ENCODE assay signal across 1 cellular context in the genomic region with DNA sequence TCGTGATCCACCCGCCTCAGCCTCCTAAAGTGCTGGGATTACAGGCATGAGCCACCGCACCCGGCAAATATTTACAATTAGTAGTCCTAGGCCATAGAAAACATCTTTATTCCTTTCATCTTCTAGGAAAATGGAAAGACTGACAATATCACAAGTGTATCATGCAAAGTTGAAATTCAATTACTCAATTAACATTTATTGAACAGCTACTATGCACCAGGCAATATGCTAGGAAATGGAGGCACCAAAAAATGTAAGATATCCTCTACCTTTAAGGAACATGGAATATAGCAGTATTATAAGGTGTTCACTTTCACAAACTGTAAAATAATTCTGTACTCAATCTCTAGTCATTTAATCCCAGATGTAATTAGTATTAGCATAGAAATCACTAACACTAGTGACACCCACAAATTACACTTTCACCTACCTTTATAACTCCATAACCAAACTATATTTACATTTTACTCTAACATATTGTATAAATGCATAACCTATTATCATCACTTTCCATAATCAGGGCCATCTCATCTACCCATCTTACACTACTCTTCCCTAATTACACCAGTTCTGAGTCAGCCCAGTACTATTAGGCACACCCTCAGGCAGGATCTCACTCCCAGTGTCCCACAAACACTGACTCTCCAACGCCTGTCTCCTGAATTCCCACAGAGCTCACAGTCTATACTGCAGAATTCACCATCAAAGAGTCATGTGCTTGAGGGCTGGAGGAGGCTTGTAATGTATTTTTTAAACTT.
TF ChIP-seq lines count a peak whose summit lies in the region.

No MANE protein-coding gene starts in this region.

TF ChIP-seq in HEK293, 187 proteins besides CTCF, POLR2A, EP300 and RAD21 (continued from another document):
- TF ChIP-seq KLF17 (tag by site-specific recombination; IDR thresholded peaks at IDR 0.05), result peak; percentile 68; the same call in 1 of the 2 replicates
- peak; percentile 61 for TF ChIP-seq ZNF600 (tag by site-specific recombination; IDR thresholded peaks at IDR 0.05)
- TF ChIP-seq PRDM1 (tag by site-specific recombination; IDR thresholded peaks at IDR 0.05), result peak; percentile 76
- TF ChIP-seq HIC1 (tag by site-specific recombination; IDR thresholded peaks at IDR 0.05), result 0 out of 2 replicates have a peak, but pooled peaks have one; percentile 35
- 0 out of 2 replicates have a peak, but pooled peaks have one; percentile 41 for TF ChIP-seq ZEB2 (tag by site-specific recombination; IDR thresholded peaks at IDR 0.05)
- peak; percentile 53; the same call in 1 of the 2 replicates for TF ChIP-seq ZNF366 (tag by site-specific recombination; conservative IDR thresholded peaks at IDR 0.05)
